In genomic region chr15:63046927-63047760, GRCh38 we compare ENCODE assay signal across 8 cellular contexts. TPM values are rescaled to one million over a fixed set of nuclear protein-coding genes. Genes with fewer than 3 reads are reported as not detected.
DNase-seq lines count a peak whose midpoint lies in the region; ATAC-seq, FAIRE-seq and TF ChIP-seq lines count a peak whose summit lies in the region.

No MANE protein-coding gene starts in this region.

- intact Hi-C loops in CD4-positive, alpha-beta T cell (cut with DNase I, micrococcal nuclease): loop anchor here (5.0 to 10.0 kb wide), 5 partner anchors 110 to 1048 kb away; partner anchors contain the start of genes APH1B (in 2 of the 2), CIAO2A (in 1 of the 2), FBXL22 (in 1 of the 2) and RPS27L (in 1 of the 2)

- H4K8ac ChIP-seq in H1 (ENCODE audit: extremely low read depth, insufficient read depth, low read length) (no peak overlapping the region), neuronal stem cell (ENCODE audit: low read depth, low read length) (no peak overlapping the region)

- H3K56ac ChIP-seq in H1 (replicated peaks; ENCODE audit: insufficient read length, low read depth, low read length): no peak overlapping the region

- peaks cover 18% of the 10 kb centered on the region; the same call in 1 of the 2 replicates for H3K23me2 ChIP-seq in H1 (ENCODE audit: low read depth, low read length)

- H3K4me3 ChIP-seq in NT2/D1 (ENCODE audit: insufficient read length, low read depth) (peak overlapping the region; percentile 11), H1 (ENCODE audit: extremely low read depth in 1 of 4, insufficient read depth in 2 of 4, low read depth in 3 of 4, low read length in 4 of 4) (peak overlapping the region; percentile 11 to 98 (median 69); a peak in 6 of 8 replicates), neuronal stem cell (ENCODE audit: low read length in 2 of 2) (peak overlapping the region; percentile 54 to 58)

- peaks cover 54% of the 10 kb centered on the region for H3K27me3 Mint-ChIP-seq in CD4-positive, alpha-beta T cell

- no peaks in the 10 kb centered on the region for H3K9me3 ChIP-seq in CD4-positive, alpha-beta T cell (ENCODE audit: control insufficient read depth, low read length)
- H3K9me3 ChIP-seq in NT2/D1 (ENCODE audit: insufficient read depth, low read length): no peaks in the 10 kb centered on the region
- H3K9me3 ChIP-seq in H1 (ENCODE audit: insufficient read depth in 2 of 2, low read depth in 1 of 2, low read length in 1 of 2): no peaks in the 10 kb centered on the region
- no peaks in the 10 kb centered on the region for H3K9me3 ChIP-seq in neuronal stem cell (replicated peaks in 1 of 2; ENCODE audit: control insufficient read depth in 2 of 2, insufficient read depth in 1 of 2, low read depth in 1 of 2, low read length in 2 of 2)

- H3K9ac ChIP-seq in NT2/D1 (ENCODE audit: insufficient read length, low read depth): peak overlapping the region; percentile 69
- peak overlapping the region in 2 of 4 experiments; percentile 10 to 20; a peak in 4 of 7 replicates for H3K9ac ChIP-seq in H1 (replicated peaks in 1 of 4; ENCODE audit: extremely low read depth in 1 of 4, low read depth in 3 of 4, low read length in 3 of 4)
- no peak overlapping the region for H3K9ac ChIP-seq in neuronal stem cell (ENCODE audit: low read depth, low read length, poor library complexity)

- H3K36me3 ChIP-seq in NT2/D1 (ENCODE audit: insufficient read depth, insufficient read length, low read length): peaks cover 82% of the 10 kb centered on the region
- H3K36me3 ChIP-seq in H1 (ENCODE audit: control insufficient read depth in 2 of 4, insufficient read depth in 4 of 4, low read length in 3 of 4): peaks cover 10 to 68% (median 23%) of the 10 kb centered on the region in 4 experiments; a peak in 7 of 8 replicates
- H3K36me3 ChIP-seq in neuronal stem cell (replicated peaks in 1 of 2; ENCODE audit: control insufficient read depth in 2 of 2, insufficient read depth in 2 of 2, low read length in 2 of 2): peaks cover 32 to 61% of the 10 kb centered on the region in 2 donors

- H3K4me1 ChIP-seq in NT2/D1 (ENCODE audit: insufficient read depth, insufficient read length): peaks cover 11% of the 10 kb centered on the region
- peaks cover 13 to 37% (median 23%) of the 10 kb centered on the region in 4 experiments for H3K4me1 ChIP-seq in H1 (replicated peaks in 1 of 4; ENCODE audit: control insufficient read depth in 3 of 4, insufficient read depth in 4 of 4, low read length in 3 of 4)
- H3K4me1 ChIP-seq in neuronal stem cell (ENCODE audit: control insufficient read depth in 2 of 2, insufficient read depth in 1 of 2, low read depth in 1 of 2, low read length in 2 of 2): peaks cover 20 to 24% of the 10 kb centered on the region in 2 donors

- POLR2A ChIA-PET in CD4-positive, alpha-beta T cell (lab: Charles Lee): interaction anchor here (0.6 to 2.9 kb wide), 9 partner anchors 9 to 542 kb away, joined by 3 to 13 read pairs (median 4); partner anchors contain the start of gene RPS27L
- POLR2A ChIA-PET in H1 (lab: Charles Lee; ENCODE audit: partially characterized antibody): interaction anchor here (1.0 to 30.9 kb wide), 35 partner anchors 8 to 410 kb away, joined by 3 to 635 read pairs (median 6); partner anchors contain the start of gene APH1B

- WGBS in H1 (ENCODE audit: extremely low coverage in 1 of 2, insufficient coverage in 1 of 2, insufficient read length in 1 of 2, insufficient replicate concordance in 2 of 2, low coverage in 1 of 2, low lambda C conversion rate in 2 of 2, missing lambda C conversion rate in 1 of 2), 2 experiments: 75% methylated on average over 8 of the region's 8 CpGs; no CpG with 5 or more reads in 1 of the 2 experiments
- WGBS in neuronal stem cell (ENCODE audit: extremely low coverage in 2 of 2, insufficient read length in 2 of 2, insufficient replicate concordance in 1 of 2), 2 donors: no CpG with 5 or more reads among the region's 8 CpGs

- H3K14ac ChIP-seq in H1 (ENCODE audit: insufficient read length): no peak overlapping the region
- H3K14ac ChIP-seq in neuronal stem cell (ENCODE audit: low read length): no peak overlapping the region

- no peak for ATAC-seq in CD4-positive, alpha-beta T cell (ENCODE audit: poor library complexity)
- no peak for ATAC-seq in HG02623 (IDR thresholded peaks at IDR 0.05; ENCODE audit: unreplicated experiment)

- H3K27ac ChIP-seq in CD4-positive, alpha-beta T cell (ENCODE audit: low read depth, low read length): no peak overlapping the region
- H3K27ac ChIP-seq in H1 (ENCODE audit: low read depth, low read length): peak overlapping the region; percentile 9; the same call in 1 of the 2 replicates
- peak overlapping the region; percentile 67 for H3K27ac ChIP-seq in neuronal stem cell (replicated peaks; ENCODE audit: low read length)

- H2AK5ac ChIP-seq in H1 (ENCODE audit: low read depth, low read length) (no peak overlapping the region), neuronal stem cell (ENCODE audit: low read depth, low read length) (no peak overlapping the region)

- H4K20me1 ChIP-seq in H1 (replicated peaks in 1 of 2; ENCODE audit: control insufficient read depth in 1 of 2, insufficient read depth in 2 of 2, low read length in 2 of 2): peaks cover 3 to 14% of the 10 kb centered on the region in 2 experiments

- TF ChIP-seq CTCF in CD4-positive, alpha-beta T cell (IDR thresholded peaks at IDR 0.05): no peak
- TF ChIP-seq CTCF in H1 (IDR thresholded peaks at IDR 0.05; ENCODE audit: control extremely low read depth in 1 of 3, insufficient read depth in 1 of 3, low read depth in 1 of 3, low read length in 3 of 3): no peak; a peak in 1 of 4 replicates

- H2BK15ac ChIP-seq in H1 (ENCODE audit: low read length) (no peak overlapping the region), neuronal stem cell (ENCODE audit: low read length) (no peak overlapping the region)

- peaks cover 0 to 55% of the 10 kb centered on the region in 2 experiments; a peak in 3 of 4 replicates for H3K79me2 ChIP-seq in H1 (ENCODE audit: control insufficient read depth in 1 of 2, insufficient read depth in 2 of 2, low read length in 2 of 2)

- TF ChIP-seq EP300 in H1 (IDR thresholded peaks at IDR 0.05; ENCODE audit: borderline replicate concordance in 1 of 2, low read depth in 2 of 2, low read length in 2 of 2): no peak

- no peak overlapping the region for H2AFZ ChIP-seq in H1 (ENCODE audit: low read length)
- H2AFZ ChIP-seq in neuronal stem cell (ENCODE audit: low read length): no peak overlapping the region

- peak overlapping the region; percentile 25 for H4K5ac ChIP-seq in H1 (ENCODE audit: insufficient read length, low read depth, low read length)

- H2BK20ac ChIP-seq in H1 (ENCODE audit: low read length): no peak overlapping the region

- peaks cover 10% of the 10 kb centered on the region for H3K36me3 Mint-ChIP-seq in CD4-positive, alpha-beta T cell (ENCODE audit: low read depth)

- H3K9me3 Mint-ChIP-seq in CD4-positive, alpha-beta T cell: no peaks in the 10 kb centered on the region

- H4K91ac ChIP-seq in H1 (replicated peaks; ENCODE audit: insufficient read length, low read length): no peak overlapping the region
- H4K91ac ChIP-seq in neuronal stem cell (ENCODE audit: low read depth, low read length, poor library complexity): no peak overlapping the region

- H2BK120ac ChIP-seq in H1 (replicated peaks; ENCODE audit: low read depth, low read length) (no peak overlapping the region), neuronal stem cell (ENCODE audit: low read depth, low read length) (no peak overlapping the region)

- peak in 1 of 2 experiments; percentile 51; a peak in 2 of 3 replicates for TF ChIP-seq POLR2A in H1 (IDR thresholded peaks at IDR 0.05; ENCODE audit: control extremely low read depth in 1 of 2, low read depth in 2 of 2, low read length in 2 of 2)

- FAIRE-seq in H1 (lab: Jason Lieb, UNC): no peak

- peak overlapping the region; percentile 6 for H3K27ac Mint-ChIP-seq in CD4-positive, alpha-beta T cell

- peak overlapping the region; percentile 84 for H3K4me3 Mint-ChIP-seq in CD4-positive, alpha-beta T cell

- DNase-seq in CD4-positive, alpha-beta T cell: no peak
- peak; percentile 67 for DNase-seq in NT2/D1 (ENCODE audit: low read depth, low spot score)
- no peak for DNase-seq in H1 (ENCODE audit: low read depth in 1 of 2, low spot score in 2 of 2)
- peak; percentile 31 for DNase-seq in neuronal stem cell (ENCODE audit: low spot score)
- DNase-seq in NCI-H2227 treated with DMSO at 0.1 percent for 48 hours (lab: John Stamatoyannopoulos, UW): no peak
- DNase-seq in Kasumi-1 (lab: John Stamatoyannopoulos, UW): no peak
- DNase-seq in activated effector memory CD4-positive, alpha-beta T cell treated with Interleukin-2 at 50 U/mL for 16 hours: no peak

- H3K4ac ChIP-seq in H1 (replicated peaks; ENCODE audit: insufficient read length, low read depth, low read length) (no peak overlapping the region), neuronal stem cell (ENCODE audit: low read length) (no peak overlapping the region)

- peaks cover 51% of the 10 kb centered on the region for H3K27me3 ChIP-seq in CD4-positive, alpha-beta T cell (ENCODE audit: control insufficient read depth, insufficient read depth, low read length)
- H3K27me3 ChIP-seq in NT2/D1 (ENCODE audit: insufficient read depth, insufficient read length) (no peaks in the 10 kb centered on the region), H1 (replicated peaks in 1 of 4; ENCODE audit: control insufficient read depth in 3 of 4, extremely low read depth in 1 of 4, insufficient read depth in 3 of 4, low read length in 3 of 4) (no peaks in the 10 kb centered on the region), neuronal stem cell (ENCODE audit: control insufficient read depth in 3 of 3, insufficient read depth in 3 of 3, low read depth in 1 of 3, low read length in 3 of 3) (no peaks in the 10 kb centered on the region)

- CTCF ChIA-PET in CD4-positive, alpha-beta T cell (lab: Charles Lee): interaction anchor here (1.0 to 3.6 kb wide), 19 partner anchors 8 to 357 kb away, joined by 3 to 29 read pairs (median 4); no protein-coding TSS in a partner anchor
- CTCF ChIA-PET in H1 (lab: Charles Lee; ENCODE audit: partially characterized antibody): interaction anchor here (0.6 to 7.1 kb wide), 47 partner anchors 8 to 553 kb away, joined by 3 to 58 read pairs (median 5); no protein-coding TSS in a partner anchor

- H3K23ac ChIP-seq in H1 (ENCODE audit: insufficient read length): no peak overlapping the region
- H3K23ac ChIP-seq in neuronal stem cell (ENCODE audit: low read depth, low read length, poor library complexity): no peak overlapping the region

- H3K18ac ChIP-seq in H1 (ENCODE audit: extremely low read depth, low read length): peak overlapping the region; percentile 80
- peak overlapping the region; percentile 11 for H3K18ac ChIP-seq in neuronal stem cell (ENCODE audit: low read length)

- TF ChIP-seq RAD21 in H1 (IDR thresholded peaks at IDR 0.05 in 1 of 2, conservative IDR thresholded peaks at IDR 0.05 in 1 of 2; ENCODE audit: low read depth in 2 of 2, low read length in 2 of 2): no peak

- H2BK12ac ChIP-seq in H1 (ENCODE audit: low read depth, low read length) (no peak overlapping the region), neuronal stem cell (ENCODE audit: low read length) (no peak overlapping the region)

- H3K79me1 ChIP-seq in H1 (ENCODE audit: low read depth, low read length) (no peaks in the 10 kb centered on the region; the same call in 1 of the 2 replicates), neuronal stem cell (ENCODE audit: low read depth, low read length) (peaks cover 6% of the 10 kb centered on the region)

- H2BK5ac ChIP-seq in H1 (ENCODE audit: low read depth, low read length) (peak overlapping the region; percentile 53), neuronal stem cell (ENCODE audit: low read length) (no peak overlapping the region)

- peaks cover 40% of the 10 kb centered on the region for H3K4me1 Mint-ChIP-seq in CD4-positive, alpha-beta T cell (ENCODE audit: low read depth)

- H3K4me2 ChIP-seq in H1 (ENCODE audit: insufficient read depth in 1 of 2, low read depth in 2 of 2, low read length in 2 of 2) (peak overlapping the region; percentile 87 to 94), neuronal stem cell (ENCODE audit: insufficient read depth, low read length, poor library complexity, severe bottlenecking) (peak overlapping the region; percentile 82)

RNA-seq across cellular contexts. Expression of gene TPM1, which starts 4.6 kb away (rescaled TPM):
- 1 to 10 TPM; 7.9 to 9.8 TPM for total RNA-seq in CD4-positive, alpha-beta T cell
- 571 and 579 TPM in 2 replicates for total RNA-seq in H1 (2021; fragmentation: NEBNext Ultra II Directional; extraction: Animal tissue kit (Norgen Biotek cat#: 25700))
- polyA plus RNA-seq in H1 (2011; rRNA removed): 246 and 258 TPM in 2 replicates
- 481 TPM for polyA plus RNA-seq in H1 (2011; cell fraction: cytosol; rRNA removed)
- 537 TPM for polyA plus RNA-seq in H1 (2011; cell fraction: nucleus; rRNA removed)
- 409 to 588 TPM (median 457 TPM) in 4 replicates for polyA plus RNA-seq in H1 (2012, experiment 1 of 2)
- 113 TPM for polyA plus RNA-seq in H1 (2012, experiment 2 of 2)
- polyA plus RNA-seq in H1 (2013, experiment 1 of 2): 292 TPM
- 291 TPM for polyA plus RNA-seq in H1 (2013, experiment 2 of 2)
- 221 and 265 TPM in 2 replicates for polyA minus RNA-seq in H1 (2011; rRNA and poly(A)+ RNA removed)
- polyA minus RNA-seq in H1 (2011; cell fraction: cytosol; rRNA and poly(A)+ RNA removed): 225 TPM
- 741 TPM for polyA minus RNA-seq in H1 (2011; cell fraction: nucleus; rRNA and poly(A)+ RNA removed)
- 1,430 TPM for polyA plus RNA-seq in neuronal stem cell (2013, experiment 1 of 2)
- 1,425 TPM for polyA plus RNA-seq in neuronal stem cell (2013, experiment 2 of 2)

Comparison
In these comparisons a context has a peak if more than half of its experiments do, and no peak if none do; other contexts are left out.
1. DNase-seq: peak in NT2/D1 (single experiment) and neuronal stem cell (single experiment); none in CD4-positive, alpha-beta T cell (0 of 10), H1 (0 of 2), NCI-H2227 treated with DMSO at 0.1 percent for 48 hours (single experiment), Kasumi-1 (0 of 2) and activated effector memory CD4-positive, alpha-beta T cell treated with Interleukin-2 at 50 U/mL for 16 hours (single experiment).
2. H3K4me3 ChIP-seq: peak in every context shown above with its lines; median percentile 69 in H1; 56 in neuronal stem cell; 11 in NT2/D1.
3. RNA of gene TPM1, which starts 4.6 kb away (total RNA-seq): 571 to 579 TPM in H1; 7.9 to 9.8 TPM in CD4-positive, alpha-beta T cell; every median in the first group is over 10 times any median in the second.